In the genomic region with DNA sequence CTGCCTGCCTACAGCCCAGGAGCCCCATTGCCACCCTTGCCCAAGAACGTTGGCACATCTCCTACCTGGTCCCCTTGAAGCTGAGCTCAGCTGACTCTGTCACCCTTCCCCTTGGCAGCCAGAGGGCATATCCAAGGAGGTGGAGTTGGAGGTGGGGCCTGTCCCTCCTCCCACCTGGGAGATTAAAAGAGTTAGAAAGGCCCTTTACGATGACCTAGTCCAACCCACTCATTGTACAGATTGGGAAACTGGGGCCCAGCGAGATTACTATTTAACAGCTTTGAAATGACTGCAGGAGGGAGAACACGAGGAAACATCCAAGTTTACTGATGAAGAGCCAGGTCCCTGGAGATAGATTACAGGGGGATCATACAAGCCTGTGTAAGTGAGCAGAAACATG, we compare ENCODE assay signal across 37 cellular contexts. TPM values are rescaled to one million over a fixed set of nuclear protein-coding genes. Genes with fewer than 3 reads are reported as not detected.
"Had no signal": no experiment of that assay in that cellular context is flagged by ENCODE, and none has a peak within 500 bp of the region (broad histone marks: within the 10 kb centered on the region; RNA-seq: fewer than 3 reads in every experiment).

P2RY4 (minus strand) TSS at position 101 of the 400 bp plus-strand sequence. CDS start 580 bp downstream, outside the sequence.

- H3K4me3 Mint-ChIP-seq: activated CD4-positive, alpha-beta memory T cell treated with anti-CD3 and anti-CD28 coated beads, Interleukin-2, amount 10 ng/mL, durations not matched to agents 7 days and 5 days; activated CD4-positive, alpha-beta T cell treated with anti-CD3 and anti-CD28 coated beads for 36 hours; activated CD4-positive, alpha-beta T cell treated with anti-CD3 and anti-CD28 coated beads, Interleukin-2, amount 10 ng/mL, durations not matched to agents 7 days and 5 days; activated CD8-positive, alpha-beta memory T cell treated with anti-CD3 and anti-CD28 coated beads, Interleukin-2, amount 10 ng/mL, durations not matched to agents 7 days and 5 days; activated CD8-positive, alpha-beta T cell treated with anti-CD3 and anti-CD28 coated beads, Interleukin-2, amount 10 ng/mL, durations not matched to agents 7 days and 5 days; activated naive CD4-positive, alpha-beta T cell treated with anti-CD3 and anti-CD28 coated beads for 36 hours; activated naive CD8-positive, alpha-beta T cell treated with anti-CD3 and anti-CD28 coated beads for 36 hours; activated T-cell treated with anti-CD3 and anti-CD28 coated beads, Interleukin-2, amount 50 U/mL, for 24 hours; brain; central memory CD8-positive, alpha-beta T cell; T-helper 1 cell treated with Interleukin-12 subunit alpha and Interleukin-12 subunit beta and Interleukin-4 antibody, amounts not matched to agents 30 μg/mL and 1 μg/mL, for 36 hours; T-helper 2 cell treated with Interferon-gamma antibody and Interleukin-4, amounts not matched to agents 5 μg/mL and 100 μg/mL, for 36 hours had no signal

- H3K9me3 ChIP-seq: ascending aorta had no signal

- H3K27me3 ChIP-seq: ascending aorta, cardiac muscle cell had no signal

- H3K36me3 Mint-ChIP-seq: activated CD8-positive, alpha-beta memory T cell treated with anti-CD3 and anti-CD28 coated beads, Interleukin-2, amount 10 ng/mL, durations not matched to agents 7 days and 5 days; brain had no signal

- H3K4me1 ChIP-seq: ascending aorta had no signal

- H3K27ac ChIP-seq: ascending aorta, cardiac muscle cell, VCaP had no signal

- H3K27me3 Mint-ChIP-seq: activated CD4-positive, alpha-beta memory T cell treated with anti-CD3 and anti-CD28 coated beads, Interleukin-2, amount 10 ng/mL, durations not matched to agents 7 days and 5 days; activated CD4-positive, alpha-beta T cell treated with anti-CD3 and anti-CD28 coated beads for 36 hours; activated CD4-positive, alpha-beta T cell treated with anti-CD3 and anti-CD28 coated beads, Interleukin-2, amount 10 ng/mL, durations not matched to agents 7 days and 5 days; activated CD8-positive, alpha-beta memory T cell treated with anti-CD3 and anti-CD28 coated beads, Interleukin-2, amount 10 ng/mL, durations not matched to agents 7 days and 5 days; activated naive CD8-positive, alpha-beta T cell treated with anti-CD3 and anti-CD28 coated beads for 36 hours; brain; central memory CD8-positive, alpha-beta T cell had no signal

- H3K4me3 ChIP-seq: ascending aorta, cardiac muscle cell had no signal

- H3K27ac Mint-ChIP-seq: activated CD4-positive, alpha-beta memory T cell treated with anti-CD3 and anti-CD28 coated beads, Interleukin-2, amount 10 ng/mL, durations not matched to agents 7 days and 5 days; activated CD4-positive, alpha-beta T cell treated with anti-CD3 and anti-CD28 coated beads for 36 hours; activated CD4-positive, alpha-beta T cell treated with anti-CD3 and anti-CD28 coated beads, Interleukin-2, amount 10 ng/mL, durations not matched to agents 7 days and 5 days; activated CD8-positive, alpha-beta memory T cell treated with anti-CD3 and anti-CD28 coated beads, Interleukin-2, amount 10 ng/mL, durations not matched to agents 7 days and 5 days; activated CD8-positive, alpha-beta T cell treated with anti-CD3 and anti-CD28 coated beads, Interleukin-2, amount 10 ng/mL, durations not matched to agents 7 days and 5 days; activated naive CD4-positive, alpha-beta T cell treated with anti-CD3 and anti-CD28 coated beads for 36 hours; activated naive CD8-positive, alpha-beta T cell treated with anti-CD3 and anti-CD28 coated beads for 36 hours; activated T-cell treated with anti-CD3 and anti-CD28 coated beads, Interleukin-2, amount 50 U/mL, for 24 hours; brain; T-helper 1 cell treated with Interleukin-12 subunit alpha and Interleukin-12 subunit beta and Interleukin-4 antibody, amounts not matched to agents 30 μg/mL and 1 μg/mL, for 36 hours; T-helper 2 cell treated with Interferon-gamma antibody and Interleukin-4, amounts not matched to agents 5 μg/mL and 100 μg/mL, for 36 hours had no signal

- ATAC-seq: activated CD4-positive, alpha-beta T cell treated with anti-CD3 and anti-CD28 coated beads for 36 hours; activated CD4-positive, CD25-positive, alpha-beta regulatory T cell treated with anti-CD3 and anti-CD28 coated beads, Interleukin-2, amount 50 U/mL, for 24 hours; activated CD8-positive, alpha-beta memory T cell treated with anti-CD3 and anti-CD28 coated beads, Interleukin-2, amount 10 ng/mL, durations not matched to agents 7 days and 5 days; activated CD8-positive, alpha-beta T cell treated with anti-CD3 and anti-CD28 coated beads, Interleukin-2, amount 10 ng/mL, durations not matched to agents 7 days and 5 days; activated naive CD4-positive, alpha-beta T cell treated with anti-CD3 and anti-CD28 coated beads, Interleukin-2, amount 50 U/mL, for 72 hours had no signal

- H3K4me1 Mint-ChIP-seq: activated CD4-positive, alpha-beta T cell treated with anti-CD3 and anti-CD28 coated beads for 36 hours; activated CD4-positive, alpha-beta T cell treated with anti-CD3 and anti-CD28 coated beads, Interleukin-2, amount 10 ng/mL, durations not matched to agents 7 days and 5 days; activated CD8-positive, alpha-beta memory T cell treated with anti-CD3 and anti-CD28 coated beads, Interleukin-2, amount 10 ng/mL, durations not matched to agents 7 days and 5 days; activated naive CD8-positive, alpha-beta T cell treated with anti-CD3 and anti-CD28 coated beads for 36 hours; brain had no signal

- DNase-seq: activated CD4-positive, alpha-beta memory T cell treated with anti-CD3 and anti-CD28 coated beads, Interleukin-2, amount 10 ng/mL, durations not matched to agents 7 days and 5 days; activated CD4-positive, alpha-beta T cell treated with anti-CD3 and anti-CD28 coated beads for 1 hour; activated CD4-positive, alpha-beta T cell treated with anti-CD3 and anti-CD28 coated beads for 36 hours; activated CD4-positive, alpha-beta T cell treated with anti-CD3 and anti-CD28 coated beads for 48 hours; activated CD4-positive, alpha-beta T cell treated with anti-CD3 and anti-CD28 coated beads, Interleukin-2, amount 10 ng/mL, durations not matched to agents 7 days and 5 days; activated CD4-positive, alpha-beta T cell treated with anti-CD3 and anti-CD28 coated beads, Interleukin-2, amount 50 U/mL, for 48 hours; activated CD4-positive, CD25-positive, alpha-beta regulatory T cell; activated CD8-positive, alpha-beta memory T cell treated with anti-CD3 and anti-CD28 coated beads for 24 hours; activated CD8-positive, alpha-beta memory T cell treated with anti-CD3 and anti-CD28 coated beads, Interleukin-2, amount 10 ng/mL, durations not matched to agents 7 days and 5 days; activated CD8-positive, alpha-beta memory T cell treated with anti-CD3 and anti-CD28 coated beads, Interleukin-2, amount 50 U/mL, for 48 hours; activated CD8-positive, alpha-beta T cell treated with anti-CD3 and anti-CD28 coated beads, Interleukin-2, amount 10 ng/mL, durations not matched to agents 7 days and 5 days; activated effector memory CD4-positive, alpha-beta T cell treated with anti-CD3 and anti-CD28 coated beads, Interleukin-2, amount 50 U/mL, for 16 hours; activated gamma-delta T cell treated with Interleukin-2 at 50 U/mL for 16 hours; activated naive CD4-positive, alpha-beta T cell; activated naive CD4-positive, alpha-beta T cell treated with anti-CD3 and anti-CD28 coated beads for 36 hours; activated naive CD4-positive, alpha-beta T cell treated with anti-CD3 and anti-CD28 coated beads, Interleukin-2, amount 50 U/mL, for 16 hours; activated naive CD8-positive, alpha-beta T cell treated with anti-CD3 and anti-CD28 coated beads for 36 hours; activated T-cell treated with anti-CD3 and anti-CD28 coated beads, Interleukin-2, amount 50 U/mL, for 24 hours; activated T-cell treated with anti-CD3 and anti-CD28 coated beads, Interleukin-2, amount 50 U/mL, for 48 hours; amygdala; anterior cingulate cortex; caudate nucleus; cerebellar nuclear complex; T-helper 1 cell; T-helper 2 cell; T-helper 9 cell had no signal

- H3K36me3 ChIP-seq: ascending aorta, cardiac muscle cell had no signal

- H3K9me3 Mint-ChIP-seq: activated CD4-positive, alpha-beta memory T cell treated with anti-CD3 and anti-CD28 coated beads, Interleukin-2, amount 10 ng/mL, durations not matched to agents 7 days and 5 days; activated CD4-positive, alpha-beta T cell treated with anti-CD3 and anti-CD28 coated beads, Interleukin-2, amount 10 ng/mL, durations not matched to agents 7 days and 5 days; activated naive CD4-positive, alpha-beta T cell treated with anti-CD3 and anti-CD28 coated beads for 36 hours; activated naive CD4-positive, alpha-beta T cell treated with anti-CD3 and anti-CD28 coated beads, Interleukin-2, amount 50 U/mL, for 72 hours; activated naive CD8-positive, alpha-beta T cell treated with anti-CD3 and anti-CD28 coated beads for 36 hours; activated T-cell treated with anti-CD3 and anti-CD28 coated beads, Interleukin-2, amount 50 U/mL, for 24 hours; central memory CD8-positive, alpha-beta T cell; T-helper 1 cell treated with Interleukin-12 subunit alpha and Interleukin-12 subunit beta and Interleukin-4 antibody, amounts not matched to agents 30 μg/mL and 1 μg/mL, for 36 hours; T-helper 2 cell treated with Interferon-gamma antibody and Interleukin-4, amounts not matched to agents 5 μg/mL and 100 μg/mL, for 36 hours had no signal

RNA-seq across cellular contexts. Expression of gene P2RY4, which starts in this region (rescaled TPM):
- total RNA-seq: bronchial epithelial cell, chondrocyte had no signal
- polyA plus RNA-seq: cardiac muscle cell had no signal
